8 cellular contexts compared by ENCODE assay signal in the genomic region with DNA sequence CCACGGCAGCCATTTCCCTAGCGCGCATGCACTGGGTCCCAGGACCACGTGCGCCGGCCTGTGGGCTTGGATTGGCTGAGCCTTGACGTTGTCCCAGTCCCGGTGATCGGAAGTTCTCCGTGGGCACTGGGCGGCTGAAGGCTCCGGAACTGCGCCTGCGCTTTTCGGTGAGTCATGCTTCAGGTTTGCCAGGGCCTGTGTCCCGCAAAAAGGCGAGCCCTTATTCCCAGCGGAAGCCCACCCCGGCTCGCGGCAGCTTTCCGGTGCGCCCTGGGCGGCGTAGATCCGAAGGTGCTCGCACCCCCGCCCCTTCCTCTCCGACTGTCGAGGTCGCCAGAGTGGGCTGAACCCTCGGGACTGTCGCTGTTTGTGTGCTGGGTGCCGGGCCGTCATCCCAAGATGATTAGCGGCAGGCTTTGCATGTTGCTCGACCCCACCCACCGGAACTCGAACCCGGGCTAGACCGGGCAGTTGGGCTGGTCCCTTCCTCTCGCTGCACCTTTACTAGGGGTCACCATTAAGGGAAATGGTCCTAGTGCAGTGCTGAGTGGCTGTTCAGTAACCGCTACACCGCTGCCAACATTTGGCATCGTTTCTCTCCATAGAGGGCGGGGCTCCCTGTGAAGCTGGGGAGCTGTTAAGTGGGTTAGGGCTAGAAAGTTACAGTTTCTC. TPM values are rescaled to one million over a fixed set of nuclear protein-coding genes. Genes with fewer than 3 reads are reported as not detected.
A peak's percentile ranks its signal among the peaks of the same experiment; 100 is the strongest.
DNase-seq lines count a peak whose midpoint lies in the region; ATAC-seq, FAIRE-seq and TF ChIP-seq lines count a peak whose summit lies in the region.

A gene with protein sequence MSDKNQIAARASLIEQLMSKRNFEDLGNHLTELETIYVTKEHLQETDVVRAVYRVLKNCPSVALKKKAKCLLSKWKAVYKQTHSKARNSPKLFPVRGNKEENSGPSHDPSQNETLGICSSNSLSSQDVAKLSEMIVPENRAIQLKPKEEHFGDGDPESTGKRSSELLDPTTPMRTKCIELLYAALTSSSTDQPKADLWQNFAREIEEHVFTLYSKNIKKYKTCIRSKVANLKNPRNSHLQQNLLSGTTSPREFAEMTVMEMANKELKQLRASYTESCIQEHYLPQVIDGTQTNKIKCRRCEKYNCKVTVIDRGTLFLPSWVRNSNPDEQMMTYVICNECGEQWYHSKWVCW (plus strand): TSS at position 120 of the 672 bp plus-strand sequence. CDS start 9,368 bp downstream, outside the sequence.

- H3K4ac ChIP-seq in H1 (replicated peaks; ENCODE audit: insufficient read length, low read depth, low read length), result peak within 1 kb of the TSS; percentile 85

- BruUV-seq in Caco-2 (replicated peaks; lab: Mats Ljungman, UMichigan), result TSS peak; percentile 61

- peak within 1 kb of the TSS; percentile 81 for H3K27ac Mint-ChIP-seq in Caco-2 (ENCODE audit: unreplicated experiment)
- H3K27ac Mint-ChIP-seq in activated CD8-positive, alpha-beta memory T cell treated with anti-CD3 and anti-CD28 coated beads, Interleukin-2, amount 10 ng/mL, durations not matched to agents 7 days and 5 days, result peak within 1 kb of the TSS; percentile 95
- H3K27ac Mint-ChIP-seq in memory B cell, result peak within 1 kb of the TSS; percentile 94

- no peak within 1 kb of the TSS for H2AK5ac ChIP-seq in H1 (ENCODE audit: low read depth, low read length)

- peak within 1 kb of the TSS in 2 of 4 experiments; percentile 37 to 67; a peak in 5 of 7 replicates for H3K9ac ChIP-seq in H1 (replicated peaks in 1 of 4; ENCODE audit: extremely low read depth in 1 of 4, low read depth in 3 of 4, low read length in 3 of 4)

- peak within 1 kb of the TSS; percentile 78; the same call in 1 of the 2 replicates for H2AFZ ChIP-seq in H1 (ENCODE audit: low read length)

- no peak within 1 kb of the TSS for H2BK15ac ChIP-seq in H1 (ENCODE audit: low read length)

- no peak within 1 kb of the TSS for H3K23ac ChIP-seq in H1 (ENCODE audit: insufficient read length)

- H4K8ac ChIP-seq in H1 (ENCODE audit: extremely low read depth, insufficient read depth, low read length), result no peak within 1 kb of the TSS

- H4K5ac ChIP-seq in H1 (ENCODE audit: insufficient read length, low read depth, low read length), result peak within 1 kb of the TSS; percentile 72

- no peaks in the 10 kb centered on the region for H3K27me3 Mint-ChIP-seq in Caco-2 (ENCODE audit: insufficient read depth, unreplicated experiment)
- no peaks in the 10 kb centered on the region for H3K27me3 Mint-ChIP-seq in activated CD8-positive, alpha-beta memory T cell treated with anti-CD3 and anti-CD28 coated beads, Interleukin-2, amount 10 ng/mL, durations not matched to agents 7 days and 5 days
- H3K27me3 Mint-ChIP-seq in memory B cell, result no peaks in the 10 kb centered on the region

- no peak for TF ChIP-seq CTCF in Caco-2 (IDR thresholded peaks at IDR 0.05; ENCODE audit: insufficient read depth in 1 of 2, low read depth in 1 of 2, low read length in 1 of 2, severe bottlenecking in 1 of 2, unreplicated experiment in 1 of 2)
- no peak for TF ChIP-seq CTCF in H1 (IDR thresholded peaks at IDR 0.05; ENCODE audit: control extremely low read depth in 1 of 3, insufficient read depth in 1 of 3, low read depth in 1 of 3, low read length in 3 of 3)

- H3K4me1 Mint-ChIP-seq in Caco-2 (ENCODE audit: low read depth, unreplicated experiment) (no peaks in the 10 kb centered on the region), memory B cell (no peaks in the 10 kb centered on the region)
- H3K4me1 Mint-ChIP-seq in activated CD8-positive, alpha-beta memory T cell treated with anti-CD3 and anti-CD28 coated beads, Interleukin-2, amount 10 ng/mL, durations not matched to agents 7 days and 5 days, result peaks cover 24% of the 10 kb centered on the region

- intact Hi-C loops in Caco-2 (cut with micrococcal nuclease; ENCODE audit: unreplicated experiment), result no loop called here

- H2BK5ac ChIP-seq in H1 (ENCODE audit: low read depth, low read length), result 0 out of 2 replicates have a peak within 1 kb of the TSS, but pooled peaks have one; percentile 24

- H3K36me3 Mint-ChIP-seq in Caco-2 (ENCODE audit: insufficient read depth, unreplicated experiment), result no peaks in the 10 kb centered on the region
- H3K36me3 Mint-ChIP-seq in activated CD8-positive, alpha-beta memory T cell treated with anti-CD3 and anti-CD28 coated beads, Interleukin-2, amount 10 ng/mL, durations not matched to agents 7 days and 5 days, result no peaks in the 10 kb centered on the region
- peaks cover 4% of the 10 kb centered on the region for H3K36me3 Mint-ChIP-seq in memory B cell

- peak within 1 kb of the TSS; percentile 65 for H4K91ac ChIP-seq in H1 (replicated peaks; ENCODE audit: insufficient read length, low read length)

- CTCF ChIA-PET in Caco-2 (lab: Charles Lee), result no interaction called here
- CTCF ChIA-PET in activated CD8-positive, alpha-beta memory T cell treated with anti-CD3 and anti-CD28 coated beads, Interleukin-2, amount 10 ng/mL, durations not matched to agents 7 days and 5 days (lab: Charles Lee), result interaction anchor here (0.7 to 1.7 kb wide), 3 partner anchors 35 to 146 kb away, joined by 3 to 5 read pairs (median 3); no protein-coding TSS in a partner anchor
- CTCF ChIA-PET in H1 (lab: Charles Lee; ENCODE audit: partially characterized antibody), result interaction anchor here (0.6 to 1.0 kb wide), 2 partner anchors 146 to 613 kb away, joined by 3 read pairs; no protein-coding TSS in a partner anchor

- peak; percentile 88 for ATAC-seq in GM21367 (IDR thresholded peaks at IDR 0.05; ENCODE audit: unreplicated experiment)
- ATAC-seq in activated CD8-positive, alpha-beta memory T cell treated with anti-CD3 and anti-CD28 coated beads, Interleukin-2, amount 10 ng/mL, durations not matched to agents 7 days and 5 days, result peak; percentile 98
- ATAC-seq in memory B cell (ENCODE audit: low read depth), result peak; percentile 92

- H3K4me1 ChIP-seq in Caco-2 (no peaks in the 10 kb centered on the region), H1 (replicated peaks in 1 of 4; ENCODE audit: control insufficient read depth in 3 of 4, insufficient read depth in 4 of 4, low read length in 3 of 4) (no peaks in the 10 kb centered on the region; a peak in 1 of 7 replicates)

- H3K27me3 ChIP-seq in Caco-2 (replicated peaks; ENCODE audit: control insufficient read depth, insufficient read depth, low read length) (no peaks in the 10 kb centered on the region), H1 (replicated peaks in 1 of 4; ENCODE audit: control insufficient read depth in 3 of 4, extremely low read depth in 1 of 4, insufficient read depth in 3 of 4, low read length in 3 of 4) (no peaks in the 10 kb centered on the region)

- H3K4me3 ChIP-seq in Caco-2 (ENCODE audit: low read depth, low read length), result peak within 1 kb of the TSS; percentile 61
- peak within 1 kb of the TSS; percentile 42 to 77 (median 60) for H3K4me3 ChIP-seq in H1 (ENCODE audit: extremely low read depth in 1 of 4, insufficient read depth in 2 of 4, low read depth in 3 of 4, low read length in 4 of 4)

- no peak within 1 kb of the TSS for H3K14ac ChIP-seq in H1 (ENCODE audit: insufficient read length)

- no peak within 1 kb of the TSS for H3K18ac ChIP-seq in H1 (ENCODE audit: extremely low read depth, low read length)

- no peak; a peak in 1 of 3 replicates for TF ChIP-seq POLR2A in H1 (IDR thresholded peaks at IDR 0.05; ENCODE audit: control extremely low read depth in 1 of 2, low read depth in 2 of 2, low read length in 2 of 2)

- TF ChIP-seq RAD21 in H1 (IDR thresholded peaks at IDR 0.05 in 1 of 2, conservative IDR thresholded peaks at IDR 0.05 in 1 of 2; ENCODE audit: low read depth in 2 of 2, low read length in 2 of 2), result no peak

- no peaks in the 10 kb centered on the region for H4K20me1 ChIP-seq in H1 (replicated peaks in 1 of 2; ENCODE audit: control insufficient read depth in 1 of 2, insufficient read depth in 2 of 2, low read length in 2 of 2)

- no peak within 1 kb of the TSS for H3K56ac ChIP-seq in H1 (replicated peaks; ENCODE audit: insufficient read length, low read depth, low read length)

- H3K27ac ChIP-seq in H1 (ENCODE audit: low read depth, low read length), result no peak within 1 kb of the TSS; the same call in 1 of the 2 replicates

- WGBS in H1 (ENCODE audit: extremely low coverage in 1 of 2, insufficient coverage in 1 of 2, insufficient read length in 1 of 2, insufficient replicate concordance in 2 of 2, low coverage in 1 of 2, low lambda C conversion rate in 2 of 2, missing lambda C conversion rate in 1 of 2), 2 experiments, result 3% methylated on average over 27 of the region's 46 CpGs; no CpG with 5 or more reads in 1 of the 2 experiments

- H3K79me1 ChIP-seq in H1 (ENCODE audit: low read depth, low read length), result no peaks in the 10 kb centered on the region

- H3K36me3 ChIP-seq in Caco-2 (ENCODE audit: control insufficient read depth, insufficient read depth, low read length) (no peaks in the 10 kb centered on the region), H1 (ENCODE audit: control insufficient read depth in 2 of 4, insufficient read depth in 4 of 4, low read length in 3 of 4) (no peaks in the 10 kb centered on the region)

- H3K9me3 ChIP-seq in Caco-2 (no peaks in the 10 kb centered on the region), H1 (ENCODE audit: insufficient read depth in 2 of 2, low read depth in 1 of 2, low read length in 1 of 2) (no peaks in the 10 kb centered on the region)

- POLR2A ChIA-PET in Caco-2 (lab: Charles Lee) (interaction anchor here (0.6 to 1.1 kb wide), 2 partner anchors 36 to 82 kb away, joined by 4 read pairs; a partner anchor contains a TSS), H1 (lab: Charles Lee; ENCODE audit: partially characterized antibody) (interaction anchor here (1.1 to 1.5 kb wide), 2 partner anchors 8 to 82 kb away, joined by 3 to 4 read pairs; a partner anchor contains a TSS)

- H2BK12ac ChIP-seq in H1 (ENCODE audit: low read depth, low read length), result no peak within 1 kb of the TSS

- no peaks in the 10 kb centered on the region for H3K79me2 ChIP-seq in H1 (ENCODE audit: control insufficient read depth in 1 of 2, insufficient read depth in 2 of 2, low read length in 2 of 2)

- no peak within 1 kb of the TSS for H2BK20ac ChIP-seq in H1 (ENCODE audit: low read length)

- DNase-seq in Caco-2 (peak; percentile 92 to 94), HT1080 (ENCODE audit: low read depth) (peak; percentile 97), NOMO-1 treated with dmso at 0.1 percent for 144 hours (lab: John Stamatoyannopoulos, UW; ENCODE audit: unreplicated experiment) (peak; percentile 97), H1 (ENCODE audit: low read depth in 1 of 2, low spot score in 2 of 2) (peak; percentile 78 to 80), memory B cell (ENCODE audit: low spot score in 2 of 2) (peak; percentile 81 to 87)
- DNase-seq in activated CD8-positive, alpha-beta memory T cell treated with anti-CD3 and anti-CD28 coated beads, Interleukin-2, amount 10 ng/mL, durations not matched to agents 7 days and 5 days, result peak; percentile 97
- DNase-seq in stimulated activated CD8-positive, alpha-beta memory T cell treated with anti-CD3 and anti-CD28 coated beads, Interleukin-12 subunit alpha, Interleukin-12 subunit beta, amount 100 ng/mL, for 1 hour (ENCODE audit: low read depth), result peak; percentile 80

- H3K9me3 Mint-ChIP-seq in Caco-2 (ENCODE audit: unreplicated experiment) (no peaks in the 10 kb centered on the region), memory B cell (no peaks in the 10 kb centered on the region)
- H3K9me3 Mint-ChIP-seq in activated CD8-positive, alpha-beta memory T cell treated with anti-CD3 and anti-CD28 coated beads, Interleukin-2, amount 10 ng/mL, durations not matched to agents 7 days and 5 days (ENCODE audit: low read depth), result no peaks in the 10 kb centered on the region

- peak within 1 kb of the TSS; percentile 80 for H3K4me3 Mint-ChIP-seq in Caco-2 (ENCODE audit: unreplicated experiment)
- H3K4me3 Mint-ChIP-seq in activated CD8-positive, alpha-beta memory T cell treated with anti-CD3 and anti-CD28 coated beads, Interleukin-2, amount 10 ng/mL, durations not matched to agents 7 days and 5 days, result peak within 1 kb of the TSS; percentile 83
- H3K4me3 Mint-ChIP-seq in memory B cell, result peak within 1 kb of the TSS; percentile 92

- peak within 1 kb of the TSS; percentile 70 to 93 for H3K4me2 ChIP-seq in H1 (ENCODE audit: insufficient read depth in 1 of 2, low read depth in 2 of 2, low read length in 2 of 2)

- H2BK120ac ChIP-seq in H1 (replicated peaks; ENCODE audit: low read depth, low read length), result no peak within 1 kb of the TSS

- FAIRE-seq in H1 (lab: Jason Lieb, UNC), result peak; percentile 66

- peaks cover 4% of the 10 kb centered on the region; the same call in 1 of the 2 replicates for H3K23me2 ChIP-seq in H1 (ENCODE audit: low read depth, low read length)

- TF ChIP-seq EP300 in H1 (IDR thresholded peaks at IDR 0.05; ENCODE audit: borderline replicate concordance in 1 of 2, low read depth in 2 of 2, low read length in 2 of 2), result no peak

RNA-seq across cellular contexts. Expression of the gene that starts here (rescaled TPM):
- 1.6 and 2.0 TPM in 2 replicates for total RNA-seq in Caco-2 (2022)
- total RNA-seq in HT1080 (2014; rRNA removed; shearing (Covaris generic)), result 0.29 and 0.77 TPM in 2 replicates
- polyA plus RNA-seq in HT1080 (2015; cell fraction: cytosol; rRNA removed), result 0.71 and 0.81 TPM in 2 replicates
- polyA plus RNA-seq in HT1080 (2015; cell fraction: nucleus; rRNA removed), result 0.63 and 1.3 TPM in 2 replicates
- total RNA-seq in activated CD8-positive, alpha-beta memory T cell treated with anti-CD3 and anti-CD28 coated beads, Interleukin-2, amount 10 ng/mL, durations not matched to agents 7 days and 5 days, result 1 to 10 TPM; 4.7 to 5.1 TPM
- 2.0 and 3.2 TPM in 2 replicates for total RNA-seq in H1 (2021; fragmentation: NEBNext Ultra II Directional; extraction: Animal tissue kit (Norgen Biotek cat#: 25700))
- polyA plus RNA-seq in H1 (2011; rRNA removed), result 0.47 and 0.88 TPM in 2 replicates
- 1.5 TPM for polyA plus RNA-seq in H1 (2011; cell fraction: cytosol; rRNA removed)
- 0.78 TPM for polyA plus RNA-seq in H1 (2011; cell fraction: nucleus; rRNA removed)
- polyA plus RNA-seq in H1 (2012, experiment 1 of 2), result 0.94 to 2.2 TPM (median 1.5 TPM) in 4 replicates
- polyA plus RNA-seq in H1 (2012, experiment 2 of 2), result 0.25 TPM
- polyA plus RNA-seq in H1 (2013, experiment 1 of 2), result 1.2 TPM
- 1.1 TPM for polyA plus RNA-seq in H1 (2013, experiment 2 of 2)
- 2.2 and 4.1 TPM in 2 replicates for polyA minus RNA-seq in H1 (2011; rRNA and poly(A)+ RNA removed)
- 1.5 TPM for polyA minus RNA-seq in H1 (2011; cell fraction: cytosol; rRNA and poly(A)+ RNA removed)
- polyA minus RNA-seq in H1 (2011; cell fraction: nucleus; rRNA and poly(A)+ RNA removed), result 2.9 TPM
